In genomic region chr3:65549626-65549959, GRCh38 we compare ENCODE assay signal across 15 cellular contexts.
DNase-seq lines count a peak whose midpoint lies in the region; ATAC-seq and TF ChIP-seq lines count a peak whose summit lies in the region.
"Had no signal": no experiment of that assay in that cellular context is flagged by ENCODE, and none has a peak within 500 bp of the region (broad histone marks: within the 10 kb centered on the region; RNA-seq: fewer than 3 reads in every experiment).

No MANE protein-coding gene starts in this region.

- H3K4me3 ChIP-seq in heart left ventricle (peak overlapping the region; percentile 33 to 82 (median 61)), fibroblast of lung (replicated peaks in 1 of 4; ENCODE audit: control extremely low read depth in 1 of 4, insufficient read depth in 1 of 4, low read depth in 3 of 4, low read length in 4 of 4) (peak overlapping the region; percentile 38 to 58 (median 49)), neural progenitor cell (peak overlapping the region; percentile 73), urinary bladder (ENCODE audit: low read depth, low read length) (peak overlapping the region; percentile 38)
- H3K4me3 ChIP-seq: MG63 had no signal

- ATAC-seq in heart left ventricle (no peak), left ventricle myocardium superior (no peak)
- ATAC-seq in stimulated activated naive B cell treated with anti-CD40 and anti-IgM and Interleukin-4, amounts not matched to agents 10 μg/mL and 1 μg/mL and 100 μg/mL, for 72 hours (replicated peaks): no peak
- ATAC-seq in activated T-cell treated with anti-CD3 and anti-CD28 coated beads, Interleukin-2, amount 50 U/mL, for 4 hours: no peak
- no peak for ATAC-seq in naive thymus-derived CD8-positive, alpha-beta T cell
- ATAC-seq: activated naive CD8-positive, alpha-beta T cell treated with anti-CD3 and anti-CD28 coated beads, Interleukin-2, amount 50 U/mL, for 24 hours had no signal

- peaks cover 33% of the 10 kb centered on the region for H3F3A ChIP-seq in neural progenitor cell (ENCODE audit: low read depth)

- intact Hi-C loops in heart left ventricle (cut with DNase I): loop anchor here in 1 of 10 donors (10.0 kb wide), 1 partner anchor 65 kb away; no protein-coding TSS in a partner anchor
- intact Hi-C loops in left ventricle myocardium superior (cut with micrococcal nuclease): no loop called here

- H3K9ac ChIP-seq in fibroblast of lung (ENCODE audit: insufficient read depth, low read length) (no peak overlapping the region), neural progenitor cell (no peak overlapping the region)

- H3K27ac ChIP-seq in heart left ventricle: peak overlapping the region in 10 of 12 donors; percentile 50 to 85 (median 72)
- H3K27ac ChIP-seq in fibroblast of lung (ENCODE audit: insufficient read depth, low read length): no peak overlapping the region
- no peak overlapping the region for H3K27ac ChIP-seq in neural progenitor cell
- no peak overlapping the region for H3K27ac ChIP-seq in urinary bladder (ENCODE audit: low read depth)

- TF ChIP-seq POLR2A in heart left ventricle (IDR thresholded peaks at IDR 0.05): no peak

- H3K4me2 ChIP-seq in fibroblast of lung (ENCODE audit: extremely low read depth, insufficient read depth, low read length) (peak overlapping the region; percentile 85), neural progenitor cell (peak overlapping the region; percentile 93)

- POLR2A ChIA-PET in naive thymus-derived CD8-positive, alpha-beta T cell (lab: Charles Lee): no interaction called here

- H3K36me3 ChIP-seq in heart left ventricle (no peaks in the 10 kb centered on the region), fibroblast of lung (ENCODE audit: control insufficient read depth, insufficient read depth, low read length) (no peaks in the 10 kb centered on the region), neural progenitor cell (no peaks in the 10 kb centered on the region), urinary bladder (ENCODE audit: insufficient read depth) (no peaks in the 10 kb centered on the region)
- H3K36me3 ChIP-seq: MG63 had no signal

- H3K9me3 ChIP-seq in heart left ventricle (no peaks in the 10 kb centered on the region), fibroblast of lung (ENCODE audit: control insufficient read depth, insufficient read depth, low read depth, low read length) (no peaks in the 10 kb centered on the region), neural progenitor cell (ENCODE audit: low read depth) (no peaks in the 10 kb centered on the region)
- H3K9me3 ChIP-seq: MG63 had no signal

- H3K79me2 ChIP-seq in fibroblast of lung (ENCODE audit: control insufficient read depth, insufficient read depth, low read length): no peaks in the 10 kb centered on the region
- H3K79me2 ChIP-seq in neural progenitor cell (ENCODE audit: low read depth): peaks cover 70% of the 10 kb centered on the region

- no peaks in the 10 kb centered on the region for H3K9me3 Mint-ChIP-seq in neural progenitor cell
- H3K9me3 Mint-ChIP-seq in stimulated activated naive B cell treated with anti-CD40 and anti-IgM and Interleukin-4, amounts not matched to agents 10 μg/mL and 1 μg/mL and 100 μg/mL, for 72 hours: peaks cover 0 to 1% of the 10 kb centered on the region in 2 donors
- no peaks in the 10 kb centered on the region for H3K9me3 Mint-ChIP-seq in activated T-cell treated with anti-CD3 and anti-CD28 coated beads, Interleukin-2, amount 50 U/mL, for 4 hours
- H3K9me3 Mint-ChIP-seq in naive thymus-derived CD8-positive, alpha-beta T cell: peaks cover 0 to 16% (median 3%) of the 10 kb centered on the region in 9 donors
- H3K9me3 Mint-ChIP-seq: memory B cell had no signal

- H3K27me3 Mint-ChIP-seq in neural progenitor cell (ENCODE audit: insufficient read depth, low read depth): peaks cover 5% of the 10 kb centered on the region
- H3K27me3 Mint-ChIP-seq in stimulated activated naive B cell treated with anti-CD40 and anti-IgM and Interleukin-4, amounts not matched to agents 10 μg/mL and 1 μg/mL and 100 μg/mL, for 72 hours: peaks cover 4 to 12% of the 10 kb centered on the region in 2 donors
- H3K27me3 Mint-ChIP-seq in activated T-cell treated with anti-CD3 and anti-CD28 coated beads, Interleukin-2, amount 50 U/mL, for 4 hours (ENCODE audit: low read depth): peaks cover 15% of the 10 kb centered on the region
- peaks cover 0 to 20% (median 14%) of the 10 kb centered on the region in 5 donors for H3K27me3 Mint-ChIP-seq in naive thymus-derived CD8-positive, alpha-beta T cell
- H3K27me3 Mint-ChIP-seq: memory B cell had no signal

- H3K4me3 Mint-ChIP-seq in neural progenitor cell: peak overlapping the region; percentile 73
- no peak overlapping the region for H3K4me3 Mint-ChIP-seq in stimulated activated naive B cell treated with anti-CD40 and anti-IgM and Interleukin-4, amounts not matched to agents 10 μg/mL and 1 μg/mL and 100 μg/mL, for 72 hours
- no peak overlapping the region for H3K4me3 Mint-ChIP-seq in activated T-cell treated with anti-CD3 and anti-CD28 coated beads, Interleukin-2, amount 50 U/mL, for 4 hours
- no peak overlapping the region for H3K4me3 Mint-ChIP-seq in naive thymus-derived CD8-positive, alpha-beta T cell
- H3K4me3 Mint-ChIP-seq: activated CD4-positive, alpha-beta memory T cell treated with anti-CD3 and anti-CD28 coated beads, Interleukin-2, amount 10 ng/mL, durations not matched to agents 7 days and 5 days; activated naive CD8-positive, alpha-beta T cell treated with anti-CD3 and anti-CD28 coated beads, Interleukin-2, amount 50 U/mL, for 24 hours; memory B cell had no signal

- H3K4me1 Mint-ChIP-seq in neural progenitor cell: peaks cover 48% of the 10 kb centered on the region
- no peaks in the 10 kb centered on the region for H3K4me1 Mint-ChIP-seq in stimulated activated naive B cell treated with anti-CD40 and anti-IgM and Interleukin-4, amounts not matched to agents 10 μg/mL and 1 μg/mL and 100 μg/mL, for 72 hours
- H3K4me1 Mint-ChIP-seq in activated T-cell treated with anti-CD3 and anti-CD28 coated beads, Interleukin-2, amount 50 U/mL, for 4 hours (ENCODE audit: low read depth): no peaks in the 10 kb centered on the region
- no peaks in the 10 kb centered on the region for H3K4me1 Mint-ChIP-seq in naive thymus-derived CD8-positive, alpha-beta T cell
- H3K4me1 Mint-ChIP-seq: activated CD4-positive, alpha-beta memory T cell treated with anti-CD3 and anti-CD28 coated beads, Interleukin-2, amount 10 ng/mL, durations not matched to agents 7 days and 5 days; activated naive CD8-positive, alpha-beta T cell treated with anti-CD3 and anti-CD28 coated beads, Interleukin-2, amount 50 U/mL, for 24 hours; memory B cell had no signal

- DNase-seq in heart left ventricle (no peak), left ventricle myocardium superior (no peak), fibroblast of lung (ENCODE audit: low read depth in 2 of 2) (no peak), neural progenitor cell (ENCODE audit: low spot score) (no peak)
- no peak for DNase-seq in stimulated activated naive B cell treated with anti-CD40 and anti-IgM and Interleukin-4, amounts not matched to agents 10 μg/mL and 1 μg/mL and 100 μg/mL, for 72 hours
- DNase-seq in activated T-cell treated with anti-CD3 and anti-CD28 coated beads, Interleukin-2, amount 50 U/mL, for 4 hours: no peak
- DNase-seq in naive thymus-derived CD8-positive, alpha-beta T cell: no peak
- DNase-seq: activated CD4-positive, alpha-beta memory T cell treated with anti-CD3 and anti-CD28 coated beads, Interleukin-2, amount 10 ng/mL, durations not matched to agents 7 days and 5 days; activated naive CD8-positive, alpha-beta T cell treated with anti-CD3 and anti-CD28 coated beads, Interleukin-2, amount 50 U/mL, for 24 hours; GOT3; MG63; NCI-H510A treated with DMSO at 0.1 percent for 48 hours; stimulated activated naive CD4-positive, alpha-beta T cell had no signal

- WGBS in heart left ventricle, 4 donors: 23 to 45% (median 27%) methylated on average over 8 to 9 of the region's 9 CpGs
- WGBS in urinary bladder: 28% methylated on average over 9 of the region's 9 CpGs

- TF ChIP-seq CTCF in heart left ventricle (IDR thresholded peaks at IDR 0.05): no peak
- no peak for TF ChIP-seq CTCF in fibroblast of lung (conservative IDR thresholded peaks at IDR 0.05 in 1 of 2, IDR thresholded peaks at IDR 0.05 in 1 of 2; ENCODE audit: low read depth in 1 of 2, low read length in 2 of 2)
- TF ChIP-seq CTCF in neural progenitor cell (IDR thresholded peaks at IDR 0.05): no peak

- peaks cover 2% of the 10 kb centered on the region for H3K36me3 Mint-ChIP-seq in neural progenitor cell
- no peaks in the 10 kb centered on the region for H3K36me3 Mint-ChIP-seq in stimulated activated naive B cell treated with anti-CD40 and anti-IgM and Interleukin-4, amounts not matched to agents 10 μg/mL and 1 μg/mL and 100 μg/mL, for 72 hours
- H3K36me3 Mint-ChIP-seq in activated T-cell treated with anti-CD3 and anti-CD28 coated beads, Interleukin-2, amount 50 U/mL, for 4 hours (ENCODE audit: insufficient read depth): no peaks in the 10 kb centered on the region
- peaks cover 0 to 5% (median 0%) of the 10 kb centered on the region in 3 donors for H3K36me3 Mint-ChIP-seq in naive thymus-derived CD8-positive, alpha-beta T cell
- H3K36me3 Mint-ChIP-seq: memory B cell had no signal

- H3K27me3 ChIP-seq in heart left ventricle: peaks cover 0 to 8% (median 0%) of the 10 kb centered on the region in 9 donors
- H3K27me3 ChIP-seq in fibroblast of lung (ENCODE audit: control insufficient read depth, insufficient read depth, low read length): no peaks in the 10 kb centered on the region
- peaks cover 18% of the 10 kb centered on the region for H3K27me3 ChIP-seq in neural progenitor cell
- H3K27me3 ChIP-seq: MG63 had no signal

- peaks cover 0 to 46% (median 16%) of the 10 kb centered on the region in 12 donors for H3K4me1 ChIP-seq in heart left ventricle
- peaks cover 2% of the 10 kb centered on the region for H3K4me1 ChIP-seq in fibroblast of lung (ENCODE audit: control insufficient read depth, extremely low read depth, insufficient read depth, low read length)
- peaks cover 24% of the 10 kb centered on the region for H3K4me1 ChIP-seq in neural progenitor cell
- H3K4me1 ChIP-seq in urinary bladder (ENCODE audit: insufficient read depth): peaks cover 1% of the 10 kb centered on the region

- H2AFZ ChIP-seq in fibroblast of lung (ENCODE audit: low read length) (no peak overlapping the region), neural progenitor cell (replicated peaks) (peak overlapping the region; percentile 63)

- H4K20me1 ChIP-seq in fibroblast of lung (ENCODE audit: control insufficient read depth, extremely low read depth, insufficient read depth, low read length): no peaks in the 10 kb centered on the region
- H4K20me1 ChIP-seq in neural progenitor cell (ENCODE audit: low read depth): peaks cover 78% of the 10 kb centered on the region

- no peak overlapping the region for H3K27ac Mint-ChIP-seq in neural progenitor cell
- H3K27ac Mint-ChIP-seq in stimulated activated naive B cell treated with anti-CD40 and anti-IgM and Interleukin-4, amounts not matched to agents 10 μg/mL and 1 μg/mL and 100 μg/mL, for 72 hours: no peak overlapping the region
- no peak overlapping the region for H3K27ac Mint-ChIP-seq in naive thymus-derived CD8-positive, alpha-beta T cell
- H3K27ac Mint-ChIP-seq: activated CD4-positive, alpha-beta memory T cell treated with anti-CD3 and anti-CD28 coated beads, Interleukin-2, amount 10 ng/mL, durations not matched to agents 7 days and 5 days; activated naive CD8-positive, alpha-beta T cell treated with anti-CD3 and anti-CD28 coated beads, Interleukin-2, amount 50 U/mL, for 24 hours; memory B cell had no signal

Comparison
In these comparisons a context has a peak if more than half of its experiments do, and no peak if none do; other contexts are left out.
1. H3K27ac ChIP-seq: peak in heart left ventricle (10 of 12); none in fibroblast of lung (single experiment), neural progenitor cell (single experiment) and urinary bladder (single experiment).
2. Peak in every context shown above with its lines, with median percentiles within 50 percentile points of each other: H3K4me3 ChIP-seq.